ENCODE assay signal across 8 cellular contexts in the genomic region with DNA sequence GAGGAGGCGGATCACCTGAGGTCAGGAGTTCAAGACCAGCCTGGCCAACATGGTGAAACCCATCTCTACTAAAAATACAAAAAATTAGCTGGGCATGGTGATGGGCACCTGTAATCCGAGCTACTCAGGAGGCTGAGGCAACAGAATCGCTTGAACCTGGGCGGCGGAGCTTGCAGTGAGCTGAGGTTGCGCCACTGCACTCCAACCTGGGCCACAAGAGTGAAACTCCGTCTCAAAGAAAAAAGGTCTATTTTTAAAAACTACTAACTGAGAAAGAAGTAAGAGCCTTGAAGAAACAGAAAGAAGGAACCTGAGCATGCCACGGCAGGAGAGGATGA.
DNase-seq lines count a peak whose midpoint lies in the region; ATAC-seq, FAIRE-seq and TF ChIP-seq lines count a peak whose summit lies in the region.
"Not testable (repeated sequence)": the region's sequence is repeated elsewhere in the genome, so short reads cannot be mapped to it uniquely, and the experiment has no call there.

No MANE protein-coding gene starts in this region.

- TF ChIP-seq CTCF in activated B cell treated with CpG ODN at 0.5 μM for 24 hours (IDR thresholded peaks at IDR 0.05); astrocyte (IDR thresholded peaks at IDR 0.05; ENCODE audit: insufficient read depth, low read depth, low read length); fibroblast of lung (conservative IDR thresholded peaks at IDR 0.05 in 1 of 2, IDR thresholded peaks at IDR 0.05 in 1 of 2; ENCODE audit: low read depth in 1 of 2, low read length in 2 of 2); parathyroid adenoma (IDR thresholded peaks at IDR 0.05); vagina (IDR thresholded peaks at IDR 0.05): not testable (repeated sequence)

- FAIRE-seq in astrocyte (lab: Jason Lieb, UNC): not testable (repeated sequence)

- H2AFZ ChIP-seq in astrocyte (ENCODE audit: low read depth, low read length); fibroblast of lung (ENCODE audit: low read length); parathyroid adenoma: not testable (repeated sequence)

- not testable (repeated sequence) for H3K36me3 Mint-ChIP-seq in activated B cell treated with CpG ODN at 0.5 μM for 24 hours (ENCODE audit: low read depth); astrocyte (ENCODE audit: low read depth, unreplicated experiment)

- not testable (repeated sequence) for H3K36me3 ChIP-seq in astrocyte (ENCODE audit: insufficient read depth, low read length); fibroblast of lung (ENCODE audit: control insufficient read depth, insufficient read depth, low read length); parathyroid adenoma (ENCODE audit: control insufficient read depth, insufficient read depth, low read length); vagina

- not testable (repeated sequence) for H3K27ac Mint-ChIP-seq in activated B cell treated with CpG ODN at 0.5 μM for 24 hours
- peak overlapping the region; percentile 100 for H3K27ac Mint-ChIP-seq in astrocyte (ENCODE audit: unreplicated experiment)

- peak overlapping the region; percentile 48 for H3K4me3 Mint-ChIP-seq in activated B cell treated with CpG ODN at 0.5 μM for 24 hours
- H3K4me3 Mint-ChIP-seq in astrocyte (ENCODE audit: unreplicated experiment): not testable (repeated sequence)

- H3K27me3 Mint-ChIP-seq in activated B cell treated with CpG ODN at 0.5 μM for 24 hours: peaks cover 24% of the 10 kb centered on the region
- H3K27me3 Mint-ChIP-seq in astrocyte (ENCODE audit: low read depth, unreplicated experiment): not testable (repeated sequence)

- H3K79me2 ChIP-seq in astrocyte (ENCODE audit: insufficient read depth, low read length); fibroblast of lung (ENCODE audit: control insufficient read depth, insufficient read depth, low read length); parathyroid adenoma: not testable (repeated sequence)

- H3K4me2 ChIP-seq in astrocyte (ENCODE audit: low read length): peak overlapping the region; percentile 43
- H3K4me2 ChIP-seq in fibroblast of lung (ENCODE audit: extremely low read depth, insufficient read depth, low read length); parathyroid adenoma (ENCODE audit: low read length): not testable (repeated sequence)

- not testable (repeated sequence) for DNase-seq in activated B cell treated with CpG ODN at 0.5 μM for 24 hours; astrocyte (ENCODE audit: low read depth); fibroblast of lung (ENCODE audit: low read depth in 2 of 2); vagina (ENCODE audit: extremely low spot score in 2 of 2)

- not testable (repeated sequence) for TF ChIP-seq POLR2A in vagina (IDR thresholded peaks at IDR 0.05)

- H3K4me1 Mint-ChIP-seq in activated B cell treated with CpG ODN at 0.5 μM for 24 hours: not testable (repeated sequence)
- H3K4me1 Mint-ChIP-seq in astrocyte (ENCODE audit: low read depth, unreplicated experiment): peaks cover 25% of the 10 kb centered on the region

- not testable (repeated sequence) for H4K20me1 ChIP-seq in astrocyte (ENCODE audit: insufficient read depth, low read length); fibroblast of lung (ENCODE audit: control insufficient read depth, extremely low read depth, insufficient read depth, low read length)

- CTCF ChIA-PET in activated B cell treated with CpG ODN at 0.5 μM for 24 hours (lab: Charles Lee): not testable (repeated sequence)

- H3K9ac ChIP-seq in astrocyte (ENCODE audit: low read length): peak overlapping the region; percentile 76
- H3K9ac ChIP-seq in fibroblast of lung (ENCODE audit: insufficient read depth, low read length); parathyroid adenoma: not testable (repeated sequence)

- POLR2A ChIA-PET in activated B cell treated with CpG ODN at 0.5 μM for 24 hours (lab: Charles Lee): not testable (repeated sequence)

- ATAC-seq in GM18867 (IDR thresholded peaks at IDR 0.05; ENCODE audit: unreplicated experiment) (peak; percentile 36), GM21529 (IDR thresholded peaks at IDR 0.05; ENCODE audit: unreplicated experiment) (peak; percentile 21), HG03432 (IDR thresholded peaks at IDR 0.05; ENCODE audit: unreplicated experiment) (peak; percentile 50)
- not testable (repeated sequence) for ATAC-seq in activated B cell treated with CpG ODN at 0.5 μM for 24 hours (ENCODE audit: low read depth)

- H3K27ac ChIP-seq in astrocyte (ENCODE audit: low read depth, low read length) (peak overlapping the region; percentile 99), fibroblast of lung (ENCODE audit: insufficient read depth, low read length) (peak overlapping the region; percentile 36), parathyroid adenoma (peak overlapping the region; percentile 55), vagina (peak overlapping the region; percentile 81)

- peaks cover 29% of the 10 kb centered on the region for H3K4me1 ChIP-seq in astrocyte (ENCODE audit: insufficient read depth, low read length)
- not testable (repeated sequence) for H3K4me1 ChIP-seq in fibroblast of lung (ENCODE audit: control insufficient read depth, extremely low read depth, insufficient read depth, low read length); parathyroid adenoma; vagina

- not testable (repeated sequence) for H3K9me3 ChIP-seq in astrocyte (ENCODE audit: insufficient read depth, low read depth, low read length); fibroblast of lung (ENCODE audit: control insufficient read depth, insufficient read depth, low read depth, low read length); parathyroid adenoma (ENCODE audit: control insufficient read depth, low read length); vagina

- not testable (repeated sequence) for H3K9me3 Mint-ChIP-seq in activated B cell treated with CpG ODN at 0.5 μM for 24 hours; astrocyte (ENCODE audit: unreplicated experiment)

- intact Hi-C loops in activated B cell treated with CpG ODN at 0.5 μM for 24 hours (cut with micrococcal nuclease); vagina (cut with DNase I): not testable (repeated sequence)

- H3K4me3 ChIP-seq in astrocyte (ENCODE audit: insufficient read depth, low read depth, low read length); fibroblast of lung (replicated peaks in 1 of 4; ENCODE audit: control extremely low read depth in 1 of 4, insufficient read depth in 1 of 4, low read depth in 3 of 4, low read length in 4 of 4); parathyroid adenoma (ENCODE audit: low read depth, low read length); vagina: not testable (repeated sequence)

- H3K27me3 ChIP-seq in astrocyte (ENCODE audit: insufficient read depth, low read length); parathyroid adenoma (ENCODE audit: control insufficient read depth, insufficient read depth, low read length); vagina: not testable (repeated sequence)
- H3K27me3 ChIP-seq in fibroblast of lung (ENCODE audit: control insufficient read depth, insufficient read depth, low read length): peaks cover 32% of the 10 kb centered on the region

Comparison
In these comparisons a context has a peak if more than half of its experiments do, and no peak if none do; other contexts are left out.
1. H3K27ac ChIP-seq: peak in every context shown above with its lines; median percentile 99 in astrocyte; 81 in vagina; 55 in parathyroid adenoma; 36 in fibroblast of lung.